11 cellular contexts compared by ENCODE assay signal in the genomic region with DNA sequence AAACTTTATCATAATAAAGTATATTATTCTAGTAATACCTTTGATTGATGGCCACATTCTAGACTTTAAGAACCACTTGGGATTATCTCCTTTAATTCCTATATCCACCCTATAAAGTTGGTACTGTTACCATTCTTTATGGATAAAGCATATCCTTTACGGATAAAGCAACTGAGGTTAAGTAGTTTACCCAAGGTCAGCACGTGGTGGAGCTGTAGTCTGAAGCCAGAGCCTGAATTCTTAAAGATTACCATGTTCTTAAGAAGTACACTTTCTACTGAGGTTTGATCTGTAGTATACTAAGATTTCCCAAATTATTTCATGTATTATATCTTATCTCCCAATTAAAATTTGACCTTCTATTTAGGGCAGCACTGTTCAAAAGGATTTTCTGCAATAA. TPM values are rescaled to one million over a fixed set of nuclear protein-coding genes. Genes with fewer than 3 reads are reported as not detected.
DNase-seq lines count a peak whose midpoint lies in the region; ATAC-seq and TF ChIP-seq lines count a peak whose summit lies in the region.
"Had no signal": no experiment of that assay in that cellular context is flagged by ENCODE, and none has a peak within 500 bp of the region (broad histone marks: within the 10 kb centered on the region; RNA-seq: fewer than 3 reads in every experiment).

No MANE protein-coding gene starts in this region.

- CTCF ChIA-PET in PC-9 (lab: Charles Lee) = no interaction called here
- CTCF ChIA-PET in WTC11 (lab: Charles Lee) = interaction anchor here (1.3 to 6.3 kb wide), 3 partner anchors 119 to 169 kb away, joined by 3 to 46 read pairs (median 42); partner anchors contain the start of gene HINT3

- no peak overlapping the region for H3K4me3 Mint-ChIP-seq in WTC11

- H3K9ac ChIP-seq in OCI-LY1 (ENCODE audit: low read length) (no peak overlapping the region), fibroblast of lung (ENCODE audit: insufficient read depth, low read length) (no peak overlapping the region)

- no TSS peak for BruUV-seq in PC-9 (replicated peaks; lab: Mats Ljungman, UMichigan)

- H3K9me3 Mint-ChIP-seq in WTC11 = peaks cover 5% of the 10 kb centered on the region

- H3K27ac ChIP-seq in OCI-LY1 (ENCODE audit: low read depth, low read length, poor library complexity, severe bottlenecking) (peak overlapping the region; percentile 96), fibroblast of lung (ENCODE audit: insufficient read depth, low read length) (no peak overlapping the region), PC-9 (no peak overlapping the region)

- H3K36me3 Mint-ChIP-seq in WTC11 = peaks cover under 1% of the 10 kb centered on the region; the same call in 1 of the 2 replicates

- no peaks in the 10 kb centered on the region for H3K27me3 Mint-ChIP-seq in WTC11 (ENCODE audit: low read depth)

- POLR2A ChIA-PET in PC-9 (lab: Charles Lee; ENCODE audit: unreplicated experiment) (interaction anchor here (0.5 kb wide), 1 partner anchor 8 kb away, joined by 27 read pairs; no protein-coding TSS in a partner anchor), WTC11 (lab: Charles Lee) (interaction anchor here (0.6 kb wide), 1 partner anchor 94 kb away, joined by 3 read pairs; no protein-coding TSS in a partner anchor)

- H3K36me3 ChIP-seq in OCI-LY1 (ENCODE audit: insufficient read depth, low read length) (peaks cover 5% of the 10 kb centered on the region; the same call in 1 of the 2 replicates), fibroblast of lung (ENCODE audit: control insufficient read depth, insufficient read depth, low read length) (no peaks in the 10 kb centered on the region), PC-9 (ENCODE audit: low read depth) (0 out of 2 replicates have a peak, but pooled peaks cover 7% of the 10 kb centered on the region)

- no peak for ATAC-seq in WTC11
- ATAC-seq in HG02571 (IDR thresholded peaks at IDR 0.05; ENCODE audit: unreplicated experiment) = no peak
- ATAC-seq in GM18870 (IDR thresholded peaks at IDR 0.05; ENCODE audit: unreplicated experiment) = no peak
- ATAC-seq: stimulated activated naive CD8-positive, alpha-beta T cell treated with anti-CD3 and anti-CD28 coated beads, Interleukin-15, Interleukin-2, amounts not matched to agents 100 U/mL and 50 U/mL, for 24 hours had no signal

- TF ChIP-seq CTCF in OCI-LY1 (IDR thresholded peaks at IDR 0.05; ENCODE audit: low read length) (peak; percentile 72), fibroblast of lung (conservative IDR thresholded peaks at IDR 0.05 in 1 of 2, IDR thresholded peaks at IDR 0.05 in 1 of 2; ENCODE audit: low read depth in 1 of 2, low read length in 2 of 2) (peak in 1 of 2 donors; percentile 30), PC-9 (conservative IDR thresholded peaks at IDR 0.05) (no peak; the same call in 1 of the 2 replicates), WTC11 (IDR thresholded peaks at IDR 0.05) (no peak)

- intact Hi-C loops in PC-9 (cut with micrococcal nuclease; ENCODE audit: unreplicated experiment) = loop anchor here (10.0 kb wide), 1 partner anchor 1477 kb away; the partner anchor contains the start of gene RNF146

- H3K4me1 ChIP-seq in OCI-LY1 (ENCODE audit: insufficient read depth, low read length, severe bottlenecking) (peaks cover 48% of the 10 kb centered on the region), fibroblast of lung (ENCODE audit: control insufficient read depth, extremely low read depth, insufficient read depth, low read length) (peaks cover 12% of the 10 kb centered on the region), PC-9 (replicated peaks; ENCODE audit: insufficient read depth) (peaks cover 44% of the 10 kb centered on the region)

- H3K27ac Mint-ChIP-seq in WTC11 = no peak overlapping the region

- peaks cover 28% of the 10 kb centered on the region for H3K79me2 ChIP-seq in OCI-LY1 (ENCODE audit: insufficient read depth, low read length)
- H3K79me2 ChIP-seq in fibroblast of lung (ENCODE audit: control insufficient read depth, insufficient read depth, low read length) = peaks cover 8% of the 10 kb centered on the region
- peaks cover 32% of the 10 kb centered on the region for H3K79me2 ChIP-seq in PC-9 (ENCODE audit: low read depth)

- no peak overlapping the region for H2AFZ ChIP-seq in OCI-LY1 (ENCODE audit: low read length)
- H2AFZ ChIP-seq in fibroblast of lung (ENCODE audit: low read length) = no peak overlapping the region
- H2AFZ ChIP-seq in PC-9 = no peak overlapping the region

- peak; percentile 21 for DNase-seq in A172 (ENCODE audit: low spot score)
- DNase-seq in ELR (ENCODE audit: low read depth) = peak; percentile 42
- DNase-seq in fibroblast of lung (ENCODE audit: low read depth in 2 of 2) = peak; percentile 29 to 72
- no peak for DNase-seq in PC-9
- DNase-seq in WTC11 (ENCODE audit: low spot score) = no peak
- DNase-seq: activated gamma-delta T cell; SHP77 treated with DMSO at 0.1 percent for 48 hours; stimulated activated naive CD8-positive, alpha-beta T cell treated with anti-CD3 and anti-CD28 coated beads, Interleukin-15, Interleukin-2, amounts not matched to agents 100 U/mL and 50 U/mL, for 24 hours had no signal

- H3K27me3 ChIP-seq in OCI-LY1 (ENCODE audit: insufficient read depth, low read length) = no peaks in the 10 kb centered on the region
- H3K27me3 ChIP-seq in fibroblast of lung (ENCODE audit: control insufficient read depth, insufficient read depth, low read length) = no peaks in the 10 kb centered on the region
- H3K27me3 ChIP-seq in PC-9 (ENCODE audit: insufficient read depth, low read depth) = no peaks in the 10 kb centered on the region

- H3K9me2 ChIP-seq in OCI-LY1 (ENCODE audit: low read depth, low read length) (no peaks in the 10 kb centered on the region), PC-9 (ENCODE audit: insufficient read depth) (no peaks in the 10 kb centered on the region)

- H3K4me2 ChIP-seq in OCI-LY1 (ENCODE audit: low read length) (no peak overlapping the region), fibroblast of lung (ENCODE audit: extremely low read depth, insufficient read depth, low read length) (no peak overlapping the region), PC-9 (no peak overlapping the region)

- no peaks in the 10 kb centered on the region for H3K9me3 ChIP-seq in OCI-LY1 (ENCODE audit: low read length)
- H3K9me3 ChIP-seq in fibroblast of lung (ENCODE audit: control insufficient read depth, insufficient read depth, low read depth, low read length) = no peaks in the 10 kb centered on the region
- H3K9me3 ChIP-seq in PC-9 (ENCODE audit: insufficient read depth, low read depth) = no peaks in the 10 kb centered on the region

- H3K4me3 ChIP-seq in OCI-LY1 (ENCODE audit: low read depth, low read length, poor library complexity, severe bottlenecking) = no peak overlapping the region
- H3K4me3 ChIP-seq in fibroblast of lung (replicated peaks in 1 of 4; ENCODE audit: control extremely low read depth in 1 of 4, insufficient read depth in 1 of 4, low read depth in 3 of 4, low read length in 4 of 4) = no peak overlapping the region
- H3K4me3 ChIP-seq in PC-9 = no peak overlapping the region

- H4K20me1 ChIP-seq in OCI-LY1 (ENCODE audit: insufficient read depth, low read length) (no peaks in the 10 kb centered on the region), fibroblast of lung (ENCODE audit: control insufficient read depth, extremely low read depth, insufficient read depth, low read length) (no peaks in the 10 kb centered on the region), PC-9 (ENCODE audit: insufficient read depth) (no peaks in the 10 kb centered on the region)

- H3F3A ChIP-seq in OCI-LY1 (ENCODE audit: insufficient read depth, low read length) (no peaks in the 10 kb centered on the region), PC-9 (ENCODE audit: insufficient read depth, low read depth) (peaks cover 19% of the 10 kb centered on the region)

- H3K4me1 Mint-ChIP-seq in WTC11 = peaks cover 33% of the 10 kb centered on the region

TF ChIP-seq in WTC11, 78 proteins besides CTCF, POLR2A, EP300 and RAD21 (continues in another document):
- TF ChIP-seq, protein P1, sequence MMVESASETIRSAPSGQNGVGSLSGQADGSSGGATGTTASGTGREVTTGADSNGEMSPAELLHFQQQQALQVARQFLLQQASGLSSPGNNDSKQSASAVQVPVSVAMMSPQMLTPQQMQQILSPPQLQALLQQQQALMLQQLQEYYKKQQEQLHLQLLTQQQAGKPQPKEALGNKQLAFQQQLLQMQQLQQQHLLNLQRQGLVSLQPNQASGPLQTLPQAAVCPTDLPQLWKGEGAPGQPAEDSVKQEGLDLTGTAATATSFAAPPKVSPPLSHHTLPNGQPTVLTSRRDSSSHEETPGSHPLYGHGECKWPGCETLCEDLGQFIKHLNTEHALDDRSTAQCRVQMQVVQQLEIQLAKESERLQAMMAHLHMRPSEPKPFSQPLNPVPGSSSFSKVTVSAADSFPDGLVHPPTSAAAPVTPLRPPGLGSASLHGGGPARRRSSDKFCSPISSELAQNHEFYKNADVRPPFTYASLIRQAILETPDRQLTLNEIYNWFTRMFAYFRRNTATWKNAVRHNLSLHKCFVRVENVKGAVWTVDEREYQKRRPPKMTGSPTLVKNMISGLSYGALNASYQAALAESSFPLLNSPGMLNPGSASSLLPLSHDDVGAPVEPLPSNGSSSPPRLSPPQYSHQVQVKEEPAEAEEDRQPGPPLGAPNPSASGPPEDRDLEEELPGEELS (CRISPR knock-in tag; IDR thresholded peaks at IDR 0.05) = no peak

RNA-seq across cellular contexts. Expression of gene NCOA7, which starts 3.0 kb away (rescaled TPM):
- total RNA-seq in A172 (2014; rRNA removed; shearing (Covaris generic)) = 5.9 and 9.9 TPM in 2 replicates
- total RNA-seq in fibroblast of lung = 38.5 and 49.9 TPM in 2 replicates
- polyA plus RNA-seq in fibroblast of lung = 12.8 and 13.7 TPM in 2 replicates
- 12.6 and 14.7 TPM in 2 replicates for polyA plus RNA-seq in fibroblast of lung (2012)
- 1.3 and 6.9 TPM in 2 replicates for polyA minus RNA-seq in fibroblast of lung (ENCODE audit: low replicate concordance)
- total RNA-seq in PC-9 (2021) = 47.6 and 51.0 TPM in 2 replicates
- total RNA-seq in WTC11 (2021) = 9.0 to 14.4 TPM (median 9.9 TPM) in 3 replicates

RNA-seq across cellular contexts. Expression of gene HEY2, which starts 38.4 kb away (rescaled TPM):
- total RNA-seq in A172 (2014; rRNA removed; shearing (Covaris generic)) = not detected in 2 replicates
- total RNA-seq in fibroblast of lung (not detected in 2 replicates), PC-9 (2021) (0.15 TPM in 1 of 2 replicates, not detected in the other), WTC11 (2021) (10.6 to 12.3 TPM (median 11.5 TPM) in 3 replicates)
- polyA plus RNA-seq in fibroblast of lung = not detected in 2 replicates
- polyA plus RNA-seq in fibroblast of lung (2012) = not detected in 2 replicates
- not detected in 2 replicates for polyA minus RNA-seq in fibroblast of lung (ENCODE audit: low replicate concordance)

Comparison
In these comparisons a context has a peak if more than half of its experiments do, and no peak if none do; other contexts are left out.
1. DNase-seq: peak in A172 (single experiment), ELR (single experiment) and fibroblast of lung (2 of 2); none in PC-9 (0 of 2) and WTC11 (single experiment).
2. RNA of gene HEY2, which starts 38.4 kb away (total RNA-seq): 10.6 to 12.3 TPM in WTC11; not detected in A172, not detected in fibroblast of lung and 0.15 TPM in PC-9; every median in the first group is over 10 times any median in the second.